Comparison of ENCODE assay signal across 23 cellular contexts in genomic region chr13:60959427-60959826, GRCh38.
"Had no signal": no experiment of that assay in that cellular context is flagged by ENCODE, and none has a peak within 500 bp of the region (broad histone marks: within the 10 kb centered on the region; RNA-seq: fewer than 3 reads in every experiment).

No MANE protein-coding gene starts in this region.

- DNase-seq: IMR-90, Karpas-422, KG1, MG63, NCI-H1092, NCI-H1436, NCI-H187, NCI-H2029, NCI-H2081 treated with DMSO at 0.1 percent for 48 hours, NCI-H2171, NCI-H226, NCI-H446, NCI-H510A, NCI-H524 treated with DMSO at 0.1 percent for 48 hours, NCI-H69, NCI-H774, RPMI8226, SHP77 treated with DMSO at 0.1 percent for 48 hours, SJCRH30 had no signal

- H3K4me1 ChIP-seq: SJCRH30 had no signal

- H3K27me3 ChIP-seq: MG63, SJCRH30 had no signal

- FAIRE-seq: HepG2, RCC 7860 had no signal

- H3K36me3 ChIP-seq: MG63, SJCRH30 had no signal

- H3K9me3 ChIP-seq: MG63, SJCRH30 had no signal

- H3K4me3 ChIP-seq: MG63, SJCRH30, SK-N-MC had no signal

- H3K27ac ChIP-seq: SJCRH30, SK-N-MC had no signal

- ATAC-seq: HepG2, Right ventricle myocardium inferior had no signal
